ENCODE assay signal across 17 cellular contexts in the genomic region with DNA sequence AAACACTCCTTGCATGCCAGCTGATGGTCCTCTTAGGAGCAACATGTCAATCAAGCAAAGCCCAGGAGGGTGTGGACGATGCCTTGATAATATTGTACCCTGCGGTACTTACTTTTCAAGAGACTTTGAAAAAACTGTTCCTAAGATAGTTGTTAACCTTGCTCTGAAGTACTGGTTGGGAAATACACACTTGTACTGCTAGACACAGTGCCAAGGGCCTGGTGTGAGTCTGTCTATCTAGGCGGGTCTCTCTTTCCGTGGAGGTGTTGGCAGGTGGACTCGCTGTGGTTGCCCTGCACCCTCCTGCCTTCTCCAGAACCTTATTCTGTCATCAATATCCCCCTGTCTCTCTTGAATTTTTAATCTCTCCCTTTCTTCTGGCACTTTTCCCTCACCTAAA.
DNase-seq lines count a peak whose midpoint lies in the region; ATAC-seq and TF ChIP-seq lines count a peak whose summit lies in the region.
"Had no signal": no experiment of that assay in that cellular context is flagged by ENCODE, and none has a peak within 500 bp of the region (broad histone marks: within the 10 kb centered on the region; RNA-seq: fewer than 3 reads in every experiment).

No MANE protein-coding gene starts in this region.

- peaks cover 7 to 8% of the 10 kb centered on the region in 2 experiments for H3K4me1 Mint-ChIP-seq in H9
- H3K4me1 Mint-ChIP-seq: CD4-positive, alpha-beta memory T cell had no signal

- H3K4me1 ChIP-seq in H9 (ENCODE audit: insufficient read depth, low read length) (no peaks in the 10 kb centered on the region), left lung (no peaks in the 10 kb centered on the region), thyroid gland (peaks cover 7 to 10% of the 10 kb centered on the region in 2 donors), heart right ventricle (no peaks in the 10 kb centered on the region)

- H4K20me1 ChIP-seq in H9 (ENCODE audit: control insufficient read depth, insufficient read depth, insufficient read length), result no peaks in the 10 kb centered on the region

- no peaks in the 10 kb centered on the region for H3K79me2 ChIP-seq in H9 (ENCODE audit: insufficient read depth, low read length)

- H3K4me3 Mint-ChIP-seq in H9, result no peak overlapping the region
- H3K4me3 Mint-ChIP-seq: CD4-positive, alpha-beta memory T cell had no signal

- no peak overlapping the region for H2BK12ac ChIP-seq in H9 (ENCODE audit: insufficient read length, low read depth, low read length)

- H3K36me3 ChIP-seq in left lung, result no peaks in the 10 kb centered on the region
- no peaks in the 10 kb centered on the region for H3K36me3 ChIP-seq in thyroid gland
- no peaks in the 10 kb centered on the region for H3K36me3 ChIP-seq in heart right ventricle

- no peaks in the 10 kb centered on the region for H3K27me3 ChIP-seq in H9 (ENCODE audit: insufficient read depth, low read length)
- H3K27me3 ChIP-seq in left lung, result no peaks in the 10 kb centered on the region
- H3K27me3 ChIP-seq in thyroid gland, result no peaks in the 10 kb centered on the region
- peaks cover 0 to 12% (median 0%) of the 10 kb centered on the region in 7 donors for H3K27me3 ChIP-seq in heart right ventricle

- H3K23me2 ChIP-seq in H9 (ENCODE audit: insufficient read length, low read depth, low read length, poor library complexity, severe bottlenecking), result no peaks in the 10 kb centered on the region

- H3K79me1 ChIP-seq in H9 (ENCODE audit: insufficient read depth, low read depth, low read length, poor library complexity, severe bottlenecking), result no peaks in the 10 kb centered on the region

- H3K18ac ChIP-seq in H9 (ENCODE audit: insufficient read length, low read depth, low read length), result no peak overlapping the region

- H3K4me2 ChIP-seq in H9 (ENCODE audit: insufficient read depth, insufficient read length, low read length), result no peak overlapping the region

- H3K9ac ChIP-seq in H9 (ENCODE audit: extremely low read depth, insufficient read length, low read length), result no peak overlapping the region
- H3K9ac ChIP-seq: GM23248 had no signal

- H2BK5ac ChIP-seq in H9 (ENCODE audit: insufficient read length, low read length), result no peak overlapping the region

- no peak overlapping the region for H4K8ac ChIP-seq in H9 (replicated peaks; ENCODE audit: insufficient read length, low read depth, low read length)

- no peak overlapping the region for H3K56ac ChIP-seq in H9 (ENCODE audit: insufficient read length, low read depth, low read length)

- intact Hi-C loops in left lung (cut with DNase I), result no loop called here
- intact Hi-C loops in thyroid gland (cut with DNase I), result no loop called here
- intact Hi-C loops in heart right ventricle (cut with DNase I), result no loop called here

- no peak overlapping the region for H2AK5ac ChIP-seq in H9 (ENCODE audit: insufficient read length, low read length)

- no peak overlapping the region for H2BK15ac ChIP-seq in H9 (ENCODE audit: low read depth, low read length)

- no peaks in the 10 kb centered on the region for H3K9me3 Mint-ChIP-seq in H9

- H2BK120ac ChIP-seq in H9 (ENCODE audit: low read depth, low read length, poor library complexity, severe bottlenecking), result no peak overlapping the region

- H3K4me3 ChIP-seq in left lung, result no peak overlapping the region
- H3K4me3 ChIP-seq in thyroid gland (replicated peaks in 1 of 3), result no peak overlapping the region
- no peak overlapping the region for H3K4me3 ChIP-seq in heart right ventricle
- H3K4me3 ChIP-seq: GM12878, GM23248 had no signal

- DNase-seq in H9, result no peak
- peak in 1 of 2 donors; percentile 42 for DNase-seq in left lung
- DNase-seq in thyroid gland, result peak; percentile 61 to 63
- DNase-seq in heart right ventricle, result no peak
- DNase-seq in activated CD8-positive, alpha-beta memory T cell treated with anti-CD3 and anti-CD28 coated beads, Interleukin-2, amount 50 U/mL, for 48 hours, result no peak
- DNase-seq in NCI-H2107 treated with DMSO at 0.1 percent for 48 hours (lab: John Stamatoyannopoulos, UW; ENCODE audit: unreplicated experiment), result no peak
- DNase-seq: C1 segment of cervical spinal cord; Calu3; CD4-positive, alpha-beta memory T cell; COR-L47; DMS53; EL; GDM1; GM23248; H7 had no signal

- no peak overlapping the region for H3K4ac ChIP-seq in H9 (ENCODE audit: low read depth, low read length)

- peak overlapping the region in 2 of 3 experiments; percentile 14 to 44; a peak in 1 of 7 replicates for H3K27ac Mint-ChIP-seq in H9
- H3K27ac Mint-ChIP-seq: CD4-positive, alpha-beta memory T cell had no signal

- ATAC-seq in left lung (peak; percentile 89), heart right ventricle (no peak)
- ATAC-seq: GM12878, HCT116 had no signal

- WGBS in H9 (ENCODE audit: extremely low coverage, insufficient read length, low lambda C conversion rate), result no CpG with 5 or more reads among the region's 5 CpGs
- WGBS in thyroid gland, 2 donors, result 32 to 45% methylated on average over 5 of the region's 5 CpGs
- 54 to 63% methylated on average over 5 of the region's 5 CpGs for WGBS in heart right ventricle, 2 donors

- no peak overlapping the region for H2BK20ac ChIP-seq in H9 (ENCODE audit: low read depth, low read length, poor library complexity, severe bottlenecking)

- no peak overlapping the region for H2AFZ ChIP-seq in H9 (ENCODE audit: low read length)
- H2AFZ ChIP-seq: GM23248 had no signal

- H3K23ac ChIP-seq in H9 (ENCODE audit: insufficient read length, low read depth, low read length), result no peak overlapping the region

- TF ChIP-seq CTCF in H9 (conservative IDR thresholded peaks at IDR 0.05) (no peak), left lung (IDR thresholded peaks at IDR 0.05) (no peak), thyroid gland (IDR thresholded peaks at IDR 0.05) (no peak), heart right ventricle (IDR thresholded peaks at IDR 0.05) (no peak)

- no peaks in the 10 kb centered on the region for H3K9me3 ChIP-seq in H9 (ENCODE audit: control insufficient read depth, low read depth, low read length)
- H3K9me3 ChIP-seq in left lung, result no peaks in the 10 kb centered on the region
- no peaks in the 10 kb centered on the region for H3K9me3 ChIP-seq in thyroid gland
- H3K9me3 ChIP-seq in heart right ventricle, result no peaks in the 10 kb centered on the region

- H4K91ac ChIP-seq in H9 (ENCODE audit: insufficient read length, low read depth, low read length), result no peak overlapping the region

- no peaks in the 10 kb centered on the region; a peak in 1 of 7 replicates for H3K36me3 Mint-ChIP-seq in H9 (ENCODE audit: insufficient read depth in 1 of 3, low read depth in 3 of 3)
- H3K36me3 Mint-ChIP-seq: CD4-positive, alpha-beta memory T cell had no signal

- H3K27ac ChIP-seq in H9 (ENCODE audit: insufficient read length, low read depth, low read length) (no peak overlapping the region), left lung (no peak overlapping the region), thyroid gland (no peak overlapping the region), heart right ventricle (no peak overlapping the region)
- H3K27ac ChIP-seq: GM23248 had no signal

- no peak overlapping the region for H4K5ac ChIP-seq in H9 (ENCODE audit: insufficient read length, low read depth, low read length)

- no peaks in the 10 kb centered on the region for H3K27me3 Mint-ChIP-seq in H9 (ENCODE audit: low read depth)

- no peak overlapping the region for H3T11ph ChIP-seq in H9 (ENCODE audit: low read length)

- no peak for TF ChIP-seq POLR2A in thyroid gland (IDR thresholded peaks at IDR 0.05)

- H3K14ac ChIP-seq in H9 (ENCODE audit: insufficient read depth, low read length), result no peak overlapping the region

Comparison
In these comparisons a context has a peak if more than half of its experiments do, and no peak if none do; other contexts are left out.
1. DNase-seq: peak in thyroid gland (2 of 2); none in H9 (single experiment), heart right ventricle (0 of 2), activated CD8-positive, alpha-beta memory T cell treated with anti-CD3 and anti-CD28 coated beads, Interleukin-2, amount 50 U/mL, for 48 hours (single experiment) and NCI-H2107 treated with DMSO at 0.1 percent for 48 hours (single experiment).